ENCODE assay signal across 17 cellular contexts in genomic region chr6:9467746-9468145, GRCh38.
DNase-seq lines count a peak whose midpoint lies in the region; ATAC-seq and TF ChIP-seq lines count a peak whose summit lies in the region.
"Had no signal": no experiment of that assay in that cellular context is flagged by ENCODE, and none has a peak within 500 bp of the region (broad histone marks: within the 10 kb centered on the region; RNA-seq: fewer than 3 reads in every experiment).

No MANE protein-coding gene starts in this region.

- H2AFZ ChIP-seq in IMR-90 (replicated peaks; ENCODE audit: low read length, poor library complexity) (no peak overlapping the region), hepatocyte (peak overlapping the region; percentile 6)

- H3K56ac ChIP-seq in IMR-90 (ENCODE audit: extremely low read depth, insufficient read depth, low read length) = no peak overlapping the region

- no peak overlapping the region for H3K4me3 ChIP-seq in IMR-90 (ENCODE audit: insufficient read depth, low read depth, low read length)
- no peak overlapping the region for H3K4me3 ChIP-seq in adipocyte (ENCODE audit: low read length)
- H3K4me3 ChIP-seq in hepatocyte = no peak overlapping the region
- no peak overlapping the region for H3K4me3 ChIP-seq in right lobe of liver
- H3K4me3 ChIP-seq: colonic mucosa had no signal

- H2BK5ac ChIP-seq in IMR-90 (ENCODE audit: low read depth, low read length, poor library complexity, severe bottlenecking) = no peak overlapping the region

- no peak overlapping the region for H2BK120ac ChIP-seq in IMR-90 (ENCODE audit: low read depth, low read length)

- CTCF ChIA-PET in IMR-90 (lab: Yijun Ruan, JAX) = interaction anchor here (1.0 to 1.1 kb wide), 2 partner anchors 9 to 11 kb away, joined by 3 read pairs; no protein-coding TSS in a partner anchor

- H3K23ac ChIP-seq in IMR-90 (ENCODE audit: low read depth, low read length) = no peak overlapping the region

- H4K91ac ChIP-seq in IMR-90 (ENCODE audit: insufficient read depth, low read depth, low read length) = no peak overlapping the region

- H3K18ac ChIP-seq in IMR-90 (ENCODE audit: low read depth, low read length) = no peak overlapping the region

- H3K4me2 ChIP-seq in IMR-90 (ENCODE audit: low read depth, low read length) = no peak overlapping the region
- no peak overlapping the region for H3K4me2 ChIP-seq in hepatocyte

- TF ChIP-seq CTCF in IMR-90 (conservative IDR thresholded peaks at IDR 0.05; ENCODE audit: low read depth, low read length) (no peak), hepatocyte (IDR thresholded peaks at IDR 0.05; ENCODE audit: poor library complexity) (no peak), right lobe of liver (IDR thresholded peaks at IDR 0.05) (no peak)

- BruUV-seq in IMR-90 (replicated peaks; lab: Mats Ljungman, UMichigan) = no TSS peak

- H3K27ac ChIP-seq in IMR-90 (ENCODE audit: insufficient read depth, low read length) (no peak overlapping the region), hepatocyte (no peak overlapping the region), right lobe of liver (no peak overlapping the region)
- H3K27ac ChIP-seq: colonic mucosa, neutrophil had no signal

- intact Hi-C loops in IMR-90 (cut with micrococcal nuclease) (no loop called here), right lobe of liver (cut with DNase I) (no loop called here)

- ATAC-seq in IMR-90 (ENCODE audit: low read depth) = peak; percentile 66
- ATAC-seq in right lobe of liver = no peak
- ATAC-seq: activated CD8-positive, alpha-beta T cell treated with anti-CD3 and anti-CD28 coated beads, Interleukin-2, amount 10 ng/mL, durations not matched to agents 7 days and 5 days; left colon; right cardiac atrium had no signal

- H3K27me3 ChIP-seq in IMR-90 (ENCODE audit: control insufficient read depth, insufficient read depth, low read length) = no peaks in the 10 kb centered on the region; the same call in 1 of the 2 replicates
- H3K27me3 ChIP-seq in adipocyte (replicated peaks; ENCODE audit: control insufficient read depth, insufficient read depth, low read length) = no peaks in the 10 kb centered on the region
- no peaks in the 10 kb centered on the region for H3K27me3 ChIP-seq in hepatocyte
- H3K27me3 ChIP-seq in right lobe of liver = no peaks in the 10 kb centered on the region
- H3K27me3 ChIP-seq: colonic mucosa, neutrophil had no signal

- no peak overlapping the region for H2AK5ac ChIP-seq in IMR-90 (ENCODE audit: low read depth, low read length)

- no peaks in the 10 kb centered on the region for H3K9me1 ChIP-seq in IMR-90 (ENCODE audit: insufficient read depth, low read length)

- no peak overlapping the region for H3K14ac ChIP-seq in IMR-90 (replicated peaks; ENCODE audit: low read depth, low read length)

- no peaks in the 10 kb centered on the region for H3K9me3 ChIP-seq in IMR-90 (ENCODE audit: control insufficient read depth, insufficient read depth, low read length)
- no peaks in the 10 kb centered on the region for H3K9me3 ChIP-seq in adipocyte (ENCODE audit: control insufficient read depth, low read length)
- H3K9me3 ChIP-seq in hepatocyte (ENCODE audit: low read depth) = no peaks in the 10 kb centered on the region
- no peaks in the 10 kb centered on the region for H3K9me3 ChIP-seq in right lobe of liver
- H3K9me3 ChIP-seq: colonic mucosa, neutrophil had no signal

- H3K36me3 ChIP-seq in IMR-90 (ENCODE audit: control insufficient read depth, insufficient read depth, low read length) (no peaks in the 10 kb centered on the region), adipocyte (ENCODE audit: control insufficient read depth, insufficient read depth, low read length, severe bottlenecking) (no peaks in the 10 kb centered on the region), hepatocyte (replicated peaks; ENCODE audit: insufficient read depth, low read depth) (no peaks in the 10 kb centered on the region), right lobe of liver (no peaks in the 10 kb centered on the region)
- H3K36me3 ChIP-seq: colonic mucosa, neutrophil had no signal

- no peak overlapping the region for H2AK9ac ChIP-seq in IMR-90 (replicated peaks; ENCODE audit: low read depth, low read length, poor library complexity)

- H2BK20ac ChIP-seq in IMR-90 (ENCODE audit: low read depth, low read length) = no peak overlapping the region

- no peaks in the 10 kb centered on the region for H3K9me2 ChIP-seq in hepatocyte (replicated peaks; ENCODE audit: insufficient read depth)

- H3K79me1 ChIP-seq in IMR-90 (ENCODE audit: low read depth in 1 of 2, low read length in 2 of 2) = no peaks in the 10 kb centered on the region

- H3K79me2 ChIP-seq in hepatocyte = no peaks in the 10 kb centered on the region

- dilution Hi-C loops in IMR-90 (cut with HindIII; ENCODE audit: low sequenced_read_pairs, unreplicated experiment) = no loop called here

- H2BK15ac ChIP-seq in IMR-90 (ENCODE audit: low read depth, low read length) = no peak overlapping the region

- H4K8ac ChIP-seq in IMR-90 (ENCODE audit: low read depth in 2 of 2, low read length in 2 of 2) = no peak overlapping the region

- H3K9ac ChIP-seq in IMR-90 (ENCODE audit: low read depth, low read length) = no peak overlapping the region
- no peak overlapping the region for H3K9ac ChIP-seq in adipocyte (ENCODE audit: low read length)

- no peak for TF ChIP-seq POLR2A in IMR-90 (IDR thresholded peaks at IDR 0.05; ENCODE audit: low read depth, low read length)
- no peak for TF ChIP-seq POLR2A in right lobe of liver (IDR thresholded peaks at IDR 0.05)

- in situ Hi-C loops in IMR-90 (cut with MboI; ENCODE audit: low sequenced_read_pairs) = no loop called here
- in situ Hi-C loops in G401 (cut with HindIII; ENCODE audit: low sequenced_read_pairs) = no loop called here

- no peak overlapping the region for H4K5ac ChIP-seq in IMR-90 (ENCODE audit: low read depth, low read length)

- TF ChIP-seq RAD21 in IMR-90 (IDR thresholded peaks at IDR 0.05; ENCODE audit: low read length) = no peak

- H3K4ac ChIP-seq in IMR-90 (ENCODE audit: low read depth, low read length) = no peak overlapping the region

- H4K20me1 ChIP-seq in IMR-90 (ENCODE audit: insufficient read depth, low read length) (no peaks in the 10 kb centered on the region), hepatocyte (ENCODE audit: insufficient read depth, poor library complexity, severe bottlenecking) (no peaks in the 10 kb centered on the region)

- H3K4me1 ChIP-seq in IMR-90 (ENCODE audit: control insufficient read depth, insufficient read depth, low read length) (no peaks in the 10 kb centered on the region), adipocyte (ENCODE audit: control insufficient read depth, insufficient read depth, low read length) (no peaks in the 10 kb centered on the region), hepatocyte (ENCODE audit: insufficient read depth) (no peaks in the 10 kb centered on the region), right lobe of liver (no peaks in the 10 kb centered on the region)
- H3K4me1 ChIP-seq: colonic mucosa had no signal

- WGBS in IMR-90 (ENCODE audit: extremely low coverage in 2 of 2, insufficient read length in 1 of 2), 2 experiments = no CpG with 5 or more reads among the region's 3 CpGs
- 77% methylated on average over 3 of the region's 3 CpGs for WGBS in hepatocyte (ENCODE audit: low lambda C conversion rate, missing lambda C conversion rate)
- WGBS in right lobe of liver (ENCODE audit: insufficient coverage, low coverage, low lambda C conversion rate, missing lambda C conversion rate) = 51% methylated on average over 3 of the region's 3 CpGs

- POLR2A ChIA-PET in IMR-90 (lab: Charles Lee; ENCODE audit: unreplicated experiment) = no interaction called here

- DNase-seq in COLO668 (lab: John Stamatoyannopoulos, UW; ENCODE audit: unreplicated experiment) (peak; percentile 41), IMR-90 (peak; percentile 67), adipocyte (ENCODE audit: low read depth) (peak; percentile 75), hepatocyte (ENCODE audit: low spot score) (peak; percentile 28), G401 (ENCODE audit: low spot score) (no peak), right lobe of liver (no peak)
- no peak for DNase-seq in stimulated activated naive CD4-positive, alpha-beta T cell (lab: John Stamatoyannopoulos, UW)
- DNase-seq: activated CD8-positive, alpha-beta T cell treated with anti-CD3 and anti-CD28 coated beads, Interleukin-2, amount 10 ng/mL, durations not matched to agents 7 days and 5 days; amniotic stem cell; colonic mucosa; left colon; NCI-H1092; NCI-H524; right cardiac atrium; stimulated activated CD4-positive, alpha-beta T cell treated with anti-CD3 and anti-CD28 coated beads, Interleukin-1b, Interleukin-23, amount 100 ng/mL, for 48 hours; substantia nigra had no signal

TF ChIP-seq in IMR-90, 13 proteins besides CTCF, POLR2A, EP300 and RAD21:
- TF ChIP-seq BHLHE40 (IDR thresholded peaks at IDR 0.05; ENCODE audit: low read depth, low read length) = no peak
- no peak for TF ChIP-seq SMC3 (IDR thresholded peaks at IDR 0.05; ENCODE audit: low read depth, low read length)
- no peak for TF ChIP-seq USF2 (IDR thresholded peaks at IDR 0.05; ENCODE audit: low read depth, low read length)
- no peak for TF ChIP-seq ELK1 (IDR thresholded peaks at IDR 0.05; ENCODE audit: borderline replicate concordance, low read depth, low read length)
- no peak for TF ChIP-seq RFX5 (IDR thresholded peaks at IDR 0.05; ENCODE audit: low read depth, low read length)
- peak; percentile 42; the same call in 1 of the 2 replicates for TF ChIP-seq CEBPB (IDR thresholded peaks at IDR 0.05; ENCODE audit: low read depth, low read length)
TF ChIP-seq in IMR-90: peak in this region for 1.

Comparison
In these comparisons a context has a peak if more than half of its experiments do, and no peak if none do; other contexts are left out.
1. DNase-seq: peak in COLO668 (single experiment), IMR-90 (single experiment), adipocyte (single experiment) and hepatocyte (single experiment); none in stimulated activated naive CD4-positive, alpha-beta T cell (0 of 6), G401 (single experiment) and right lobe of liver (0 of 3).